23 cellular contexts compared by ENCODE assay signal in genomic region chr4:3219761-3220481, GRCh38. TPM values are rescaled to one million over a fixed set of nuclear protein-coding genes. Genes with fewer than 3 reads are reported as not detected.
DNase-seq lines count a peak whose midpoint lies in the region; ATAC-seq and TF ChIP-seq lines count a peak whose summit lies in the region.
"Had no signal": no experiment of that assay in that cellular context is flagged by ENCODE, and none has a peak within 500 bp of the region (broad histone marks: within the 10 kb centered on the region; RNA-seq: fewer than 3 reads in every experiment).

No MANE protein-coding gene starts in this region.

- H3K27me3 Mint-ChIP-seq in activated CD4-positive, alpha-beta T cell treated with anti-CD3 and anti-CD28 coated beads, Interleukin-2, amount 10 ng/mL, durations not matched to agents 7 days and 5 days, result no peaks in the 10 kb centered on the region
- no peaks in the 10 kb centered on the region for H3K27me3 Mint-ChIP-seq in activated CD4-positive, alpha-beta T cell treated with anti-CD3 and anti-CD28 coated beads, Interleukin-2, amount 10 ng/mL, durations not matched to agents 24 days and 14 days
- H3K27me3 Mint-ChIP-seq in effector memory CD8-positive, alpha-beta T cell, result no peaks in the 10 kb centered on the region
- H3K27me3 Mint-ChIP-seq: stimulated activated naive CD8-positive, alpha-beta T cell treated with anti-CD3 and anti-CD28 coated beads, Interleukin-15, Interleukin-2, amounts not matched to agents 100 ng/mL and 50 ng/mL, for 24 hours had no signal

- no peaks in the 10 kb centered on the region for H3K79me2 ChIP-seq in DND-41 (ENCODE audit: insufficient read depth, low read length)

- no peak overlapping the region for H3K4me3 Mint-ChIP-seq in activated CD4-positive, alpha-beta T cell treated with anti-CD3 and anti-CD28 coated beads, Interleukin-2, amount 10 ng/mL, durations not matched to agents 7 days and 5 days
- no peak overlapping the region for H3K4me3 Mint-ChIP-seq in activated CD4-positive, alpha-beta T cell treated with anti-CD3 and anti-CD28 coated beads, Interleukin-2, amount 10 ng/mL, durations not matched to agents 24 days and 14 days
- H3K4me3 Mint-ChIP-seq in effector memory CD8-positive, alpha-beta T cell, result peak overlapping the region in 1 of 2 donors; percentile 35
- H3K4me3 Mint-ChIP-seq: activated naive CD4-positive, alpha-beta T cell treated with anti-CD3 and anti-CD28 coated beads for 36 hours; activated T-cell treated with anti-CD3 and anti-CD28 coated beads, Interleukin-2, amount 50 U/mL, for 4 hours; stimulated activated naive CD8-positive, alpha-beta T cell treated with anti-CD3 and anti-CD28 coated beads, Interleukin-15, Interleukin-2, amounts not matched to agents 100 ng/mL and 50 ng/mL, for 24 hours had no signal

- no peak for TF ChIP-seq POLR2A in vagina (IDR thresholded peaks at IDR 0.05)

- H3K27ac Mint-ChIP-seq in activated CD4-positive, alpha-beta T cell treated with anti-CD3 and anti-CD28 coated beads, Interleukin-2, amount 10 ng/mL, durations not matched to agents 7 days and 5 days, result peak overlapping the region; percentile 67
- H3K27ac Mint-ChIP-seq in activated CD4-positive, alpha-beta T cell treated with anti-CD3 and anti-CD28 coated beads, Interleukin-2, amount 10 ng/mL, durations not matched to agents 24 days and 14 days, result no peak overlapping the region
- H3K27ac Mint-ChIP-seq in effector memory CD8-positive, alpha-beta T cell, result peak overlapping the region; percentile 57 to 66
- H3K27ac Mint-ChIP-seq: activated naive CD4-positive, alpha-beta T cell treated with anti-CD3 and anti-CD28 coated beads for 36 hours; stimulated activated naive CD8-positive, alpha-beta T cell treated with anti-CD3 and anti-CD28 coated beads, Interleukin-15, Interleukin-2, amounts not matched to agents 100 ng/mL and 50 ng/mL, for 24 hours had no signal

- H3K4me3 ChIP-seq in DND-41 (ENCODE audit: low read depth in 1 of 2, low read length in 2 of 2) (no peak overlapping the region), psoas muscle (no peak overlapping the region), vagina (no peak overlapping the region)
- H3K4me3 ChIP-seq: dorsolateral prefrontal cortex, lung, SK-N-MC, tibial artery had no signal

- CTCF ChIA-PET in activated CD4-positive, alpha-beta T cell treated with anti-CD3 and anti-CD28 coated beads, Interleukin-2, amount 10 ng/mL, durations not matched to agents 7 days and 5 days (lab: Charles Lee), result interaction anchor here (0.8 to 1.2 kb wide), 2 partner anchors 52 to 62 kb away, joined by 3 read pairs; no protein-coding TSS in a partner anchor

- no peak for TF ChIP-seq CTCF in DND-41 (IDR thresholded peaks at IDR 0.05; ENCODE audit: borderline replicate concordance, extremely low read depth, low read length, poor library complexity, severe bottlenecking)
- no peak for TF ChIP-seq CTCF in psoas muscle (IDR thresholded peaks at IDR 0.05)
- TF ChIP-seq CTCF in vagina (IDR thresholded peaks at IDR 0.05), result no peak

- 0 out of 3 replicates have a peak, but pooled peaks have one; percentile 19 for ATAC-seq in DND-41 (ENCODE audit: insufficient read depth, low read depth)
- ATAC-seq in effector memory CD8-positive, alpha-beta T cell (replicated peaks), result no peak
- no peak for ATAC-seq in psoas muscle
- no peak for ATAC-seq in HG02588 (IDR thresholded peaks at IDR 0.05; ENCODE audit: unreplicated experiment)
- ATAC-seq: activated T-cell treated with anti-CD3 and anti-CD28 coated beads, Interleukin-2, amount 50 U/mL, for 4 hours had no signal

- H3K4me2 ChIP-seq in DND-41 (ENCODE audit: insufficient read depth, low read length), result no peak overlapping the region

- H3K36me3 Mint-ChIP-seq in activated CD4-positive, alpha-beta T cell treated with anti-CD3 and anti-CD28 coated beads, Interleukin-2, amount 10 ng/mL, durations not matched to agents 7 days and 5 days (ENCODE audit: low read depth), result peaks cover 43% of the 10 kb centered on the region
- H3K36me3 Mint-ChIP-seq in activated CD4-positive, alpha-beta T cell treated with anti-CD3 and anti-CD28 coated beads, Interleukin-2, amount 10 ng/mL, durations not matched to agents 24 days and 14 days (ENCODE audit: low read depth), result peaks cover 63% of the 10 kb centered on the region
- peaks cover 54% of the 10 kb centered on the region for H3K36me3 Mint-ChIP-seq in effector memory CD8-positive, alpha-beta T cell (ENCODE audit: insufficient read depth)

- H3K4me1 ChIP-seq in DND-41 (ENCODE audit: insufficient read depth, low read length), result no peaks in the 10 kb centered on the region
- H3K4me1 ChIP-seq in psoas muscle, result peaks cover 30% of the 10 kb centered on the region
- H3K4me1 ChIP-seq in vagina, result no peaks in the 10 kb centered on the region
- H3K4me1 ChIP-seq: Caco-2, tibial artery had no signal

- intact Hi-C loops in activated CD4-positive, alpha-beta T cell treated with anti-CD3 and anti-CD28 coated beads, Interleukin-2, amount 10 ng/mL, durations not matched to agents 24 days and 14 days (cut with micrococcal nuclease), result no loop called here
- intact Hi-C loops in psoas muscle (cut with DNase I) (no loop called here), vagina (cut with DNase I) (no loop called here)

- peaks cover 4% of the 10 kb centered on the region; the same call in 1 of the 2 replicates for H4K20me1 ChIP-seq in DND-41 (ENCODE audit: insufficient read depth, low read length)

- 70 to 73% (median 72%) methylated on average over 9 of the region's 9 CpGs for WGBS in psoas muscle, 3 donors

- DNase-seq in activated CD4-positive, alpha-beta T cell treated with anti-CD3 and anti-CD28 coated beads, Interleukin-2, amount 10 ng/mL, durations not matched to agents 7 days and 5 days, result no peak
- no peak for DNase-seq in activated CD4-positive, alpha-beta T cell treated with anti-CD3 and anti-CD28 coated beads, Interleukin-2, amount 10 ng/mL, durations not matched to agents 24 days and 14 days
- no peak for DNase-seq in DND-41
- no peak for DNase-seq in effector memory CD8-positive, alpha-beta T cell
- DNase-seq in psoas muscle, result peak; percentile 2 to 48
- no peak for DNase-seq in vagina (ENCODE audit: extremely low spot score in 2 of 2)
- no peak for DNase-seq in NCI-H2029 treated with DMSO at 0.1 percent for 48 hours (lab: John Stamatoyannopoulos, UW)
- DNase-seq: activated CD4-positive, alpha-beta T cell treated with anti-CD3 and anti-CD28 coated beads, Interleukin-2, amount 50 U/mL, for 4 hours; activated naive CD4-positive, alpha-beta T cell treated with anti-CD3 and anti-CD28 coated beads for 36 hours; activated T-cell treated with anti-CD3 and anti-CD28 coated beads, Interleukin-2, amount 50 U/mL, for 4 hours; Caco-2; hippocampal formation; NCI-H1105 treated with DMSO at 0.1 percent for 48 hours; NCI-H2081 treated with DMSO at 0.1 percent for 48 hours; NCI-H510A treated with DMSO at 0.1 percent for 48 hours; stimulated activated CD4-positive, alpha-beta T cell treated with anti-CD3 and anti-CD28 coated beads, Interleukin-2, amount 100 ng/mL, for 48 hours; T-helper 2 cell had no signal

- H3K9me3 ChIP-seq in DND-41 (ENCODE audit: insufficient read depth, low read length, severe bottlenecking), result no peaks in the 10 kb centered on the region
- H3K9me3 ChIP-seq in psoas muscle, result no peaks in the 10 kb centered on the region
- no peaks in the 10 kb centered on the region for H3K9me3 ChIP-seq in vagina
- H3K9me3 ChIP-seq: Caco-2, tibial artery had no signal

- no peak overlapping the region for H3K27ac ChIP-seq in DND-41 (ENCODE audit: low read length)
- peak overlapping the region; percentile 69 for H3K27ac ChIP-seq in psoas muscle
- H3K27ac ChIP-seq in vagina, result no peak overlapping the region
- H3K27ac ChIP-seq: SK-N-MC, tibial artery had no signal

- no peak overlapping the region for H2AFZ ChIP-seq in DND-41 (ENCODE audit: low read depth, low read length)

- no peaks in the 10 kb centered on the region for H3K9me3 Mint-ChIP-seq in activated CD4-positive, alpha-beta T cell treated with anti-CD3 and anti-CD28 coated beads, Interleukin-2, amount 10 ng/mL, durations not matched to agents 7 days and 5 days
- H3K9me3 Mint-ChIP-seq in activated CD4-positive, alpha-beta T cell treated with anti-CD3 and anti-CD28 coated beads, Interleukin-2, amount 10 ng/mL, durations not matched to agents 24 days and 14 days, result no peaks in the 10 kb centered on the region
- no peaks in the 10 kb centered on the region for H3K9me3 Mint-ChIP-seq in effector memory CD8-positive, alpha-beta T cell
- H3K9me3 Mint-ChIP-seq: activated naive CD4-positive, alpha-beta T cell treated with anti-CD3 and anti-CD28 coated beads for 36 hours; activated T-cell treated with anti-CD3 and anti-CD28 coated beads, Interleukin-2, amount 50 U/mL, for 4 hours; stimulated activated naive CD8-positive, alpha-beta T cell treated with anti-CD3 and anti-CD28 coated beads, Interleukin-15, Interleukin-2, amounts not matched to agents 100 ng/mL and 50 ng/mL, for 24 hours had no signal

- POLR2A ChIA-PET in activated CD4-positive, alpha-beta T cell treated with anti-CD3 and anti-CD28 coated beads, Interleukin-2, amount 10 ng/mL, durations not matched to agents 7 days and 5 days (lab: Charles Lee), result no interaction called here

- H3K4me1 Mint-ChIP-seq in activated CD4-positive, alpha-beta T cell treated with anti-CD3 and anti-CD28 coated beads, Interleukin-2, amount 10 ng/mL, durations not matched to agents 7 days and 5 days, result peaks cover 20% of the 10 kb centered on the region
- H3K4me1 Mint-ChIP-seq in activated CD4-positive, alpha-beta T cell treated with anti-CD3 and anti-CD28 coated beads, Interleukin-2, amount 10 ng/mL, durations not matched to agents 24 days and 14 days, result peaks cover 4% of the 10 kb centered on the region
- peaks cover 12 to 30% of the 10 kb centered on the region in 2 donors for H3K4me1 Mint-ChIP-seq in effector memory CD8-positive, alpha-beta T cell (ENCODE audit: low read depth in 2 of 2)

- H3K27me3 ChIP-seq in DND-41 (ENCODE audit: insufficient read depth, low read length, poor library complexity) (no peaks in the 10 kb centered on the region), psoas muscle (ENCODE audit: insufficient read depth in 3 of 3, low read length in 2 of 3) (no peaks in the 10 kb centered on the region), vagina (no peaks in the 10 kb centered on the region)
- H3K27me3 ChIP-seq: dorsolateral prefrontal cortex, tibial artery had no signal

- H3K36me3 ChIP-seq in DND-41 (ENCODE audit: insufficient read depth, low read length) (peaks cover 84% of the 10 kb centered on the region), psoas muscle (ENCODE audit: insufficient read depth in 1 of 2, low read depth in 1 of 2) (peaks cover 0 to 94% of the 10 kb centered on the region in 2 donors), vagina (peaks cover 4 to 80% of the 10 kb centered on the region in 2 donors)

- H3K9ac ChIP-seq in DND-41 (ENCODE audit: low read depth, low read length), result no peak overlapping the region

RNA-seq across cellular contexts. Expression of gene MSANTD1, which starts 29.0 kb away (rescaled TPM):
- under 1 TPM; 0.87 to 0.94 TPM for total RNA-seq in activated CD4-positive, alpha-beta T cell treated with anti-CD3 and anti-CD28 coated beads, Interleukin-2, amount 10 ng/mL, durations not matched to agents 7 days and 5 days
- total RNA-seq in activated CD4-positive, alpha-beta T cell treated with anti-CD3 and anti-CD28 coated beads, Interleukin-2, amount 10 ng/mL, durations not matched to agents 24 days and 14 days, result 0.62 and 0.70 TPM in 2 replicates
- total RNA-seq in psoas muscle (under 1 TPM; 0.25 to 0.94 (median 0.70) TPM), vagina (0.49 TPM)
- polyA plus RNA-seq in psoas muscle, result under 1 TPM; 0.11 to 0.34 (median 0.27) TPM

Comparison
In these comparisons a context has a peak if more than half of its experiments do, and no peak if none do; other contexts are left out.
1. DNase-seq: peak in psoas muscle (2 of 2); none in activated CD4-positive, alpha-beta T cell treated with anti-CD3 and anti-CD28 coated beads, Interleukin-2, amount 10 ng/mL, durations not matched to agents 7 days and 5 days (single experiment), activated CD4-positive, alpha-beta T cell treated with anti-CD3 and anti-CD28 coated beads, Interleukin-2, amount 10 ng/mL, durations not matched to agents 24 days and 14 days (single experiment), DND-41 (single experiment), effector memory CD8-positive, alpha-beta T cell (0 of 3), vagina (0 of 2) and NCI-H2029 treated with DMSO at 0.1 percent for 48 hours (single experiment).